ENCODE assay signal across 8 cellular contexts in genomic region chr16:50152807-50153647, GRCh38. TPM values are rescaled to one million over a fixed set of nuclear protein-coding genes. Genes with fewer than 3 reads are reported as not detected.
A peak's percentile ranks its signal among the peaks of the same experiment; 100 is the strongest.
DNase-seq lines count a peak whose midpoint lies in the region; ATAC-seq and TF ChIP-seq lines count a peak whose summit lies in the region.

TSS of gene TENT4B (plus strand) at chr16:50153306. CDS start at chr16:50153622, 316 bp downstream.

- CTCF ChIA-PET in WTC11 (lab: Charles Lee) = interaction anchor here (1.0 to 1.4 kb wide), 2 partner anchors 17 to 57 kb away, joined by 4 to 12 read pairs; no protein-coding TSS in a partner anchor
- CTCF ChIA-PET in mammary epithelial cell (lab: Charles Lee; ENCODE audit: low non-redundant PET) = no interaction called here

- peak; percentile 30 to 63 for DNase-seq in SHP77 (lab: John Stamatoyannopoulos, UW)
- DNase-seq in SHP77 treated with DMSO at 0.1 percent for 48 hours (lab: John Stamatoyannopoulos, UW) = no peak
- DNase-seq in NCI-H2107 treated with DMSO at 0.1 percent for 48 hours (lab: John Stamatoyannopoulos, UW; ENCODE audit: unreplicated experiment) = peak; percentile 41
- peak; percentile 77 for DNase-seq in WTC11 (ENCODE audit: low spot score)
- DNase-seq in mammary epithelial cell = peak; percentile 79
- peak; percentile 94 to 96 (median 95) for DNase-seq in immature natural killer cell
- peak; percentile 61 for DNase-seq in smooth muscle cell of the brain vasculature (ENCODE audit: low read depth, low spot score)

- H3K4me3 ChIP-seq in mammary epithelial cell (replicated peaks in 1 of 3; ENCODE audit: insufficient read depth in 1 of 3, low read depth in 2 of 3, low read length in 3 of 3) = peak within 1 kb of the TSS; percentile 69 to 99 (median 95)

- 0% methylated on average over 2 of the region's 121 CpGs for WGBS in mammary epithelial cell (ENCODE audit: low coverage, missing lambda C conversion rate)

- H3K27ac ChIP-seq in mammary epithelial cell (ENCODE audit: insufficient read depth, low read depth, low read length) = peak within 1 kb of the TSS; percentile 87

- H3K27ac Mint-ChIP-seq in WTC11 (peak within 1 kb of the TSS; percentile 96), immature natural killer cell (peak within 1 kb of the TSS; percentile 92 to 99 (median 95))

- H2AFZ ChIP-seq in mammary epithelial cell (ENCODE audit: low read depth, low read length) = peak within 1 kb of the TSS; percentile 96

- intact Hi-C loops in mammary epithelial cell (cut with micrococcal nuclease) = loop anchor here (1.0 to 5.0 kb wide), 4 partner anchors 50 to 126 kb away; partner anchors contain the start of genes CNEP1R1 and HEATR3

- H3K9me3 ChIP-seq in mammary epithelial cell (replicated peaks; ENCODE audit: insufficient read depth, low read length) = no peaks in the 10 kb centered on the region

- H3K4me2 ChIP-seq in mammary epithelial cell (ENCODE audit: insufficient read depth, low read depth, low read length) = peak within 1 kb of the TSS; percentile 88

- no peaks in the 10 kb centered on the region for H3K9me3 Mint-ChIP-seq in WTC11
- H3K9me3 Mint-ChIP-seq in immature natural killer cell = no peaks in the 10 kb centered on the region

- no TSS peak for BruUV-seq in mammary epithelial cell (replicated peaks; lab: Mats Ljungman, UMichigan)

- TF ChIP-seq CTCF in WTC11 (IDR thresholded peaks at IDR 0.05) = no peak
- TF ChIP-seq CTCF in mammary epithelial cell (conservative IDR thresholded peaks at IDR 0.05 in 1 of 2, IDR thresholded peaks at IDR 0.05 in 1 of 2; ENCODE audit: extremely low read depth in 1 of 2, insufficient read depth in 1 of 2, low read depth in 1 of 2, low read length in 2 of 2) = no peak

- in situ Hi-C loops in mammary epithelial cell (cut with MboI; ENCODE audit: low sequenced_read_pairs in 2 of 2) = no loop called here

- ATAC-seq in HG02943 (IDR thresholded peaks at IDR 0.05; ENCODE audit: low read depth, unreplicated experiment) (peak; percentile 80), WTC11 (peak; percentile 83)

- H3K9ac ChIP-seq in mammary epithelial cell (ENCODE audit: insufficient read depth, low read length) = peak within 1 kb of the TSS; percentile 79

- H3K4me3 Mint-ChIP-seq in WTC11 = peak within 1 kb of the TSS; percentile 86
- H3K4me3 Mint-ChIP-seq in immature natural killer cell = peak within 1 kb of the TSS; percentile 89 to 97 (median 93)

- peaks cover 47% of the 10 kb centered on the region for H3K79me2 ChIP-seq in mammary epithelial cell (ENCODE audit: insufficient read depth, low read length)

- H3K4me1 ChIP-seq in mammary epithelial cell (ENCODE audit: insufficient read depth, low read length) = peaks cover 16% of the 10 kb centered on the region

- dilution Hi-C loops in mammary epithelial cell (cut with HindIII; ENCODE audit: low sequenced_read_pairs) = loop anchor here (10.0 kb wide), 1 partner anchor 52 kb away; no protein-coding TSS in a partner anchor

- H4K20me1 ChIP-seq in mammary epithelial cell (ENCODE audit: insufficient read depth, low read length) = peaks cover 8% of the 10 kb centered on the region

- peaks cover 1% of the 10 kb centered on the region for H3K36me3 ChIP-seq in mammary epithelial cell (ENCODE audit: insufficient read depth, low read length)

- peaks cover 3% of the 10 kb centered on the region; the same call in 1 of the 2 replicates for H3K27me3 Mint-ChIP-seq in WTC11 (ENCODE audit: low read depth)
- H3K27me3 Mint-ChIP-seq in immature natural killer cell (ENCODE audit: low read depth in 3 of 3) = peaks cover 18 to 24% (median 22%) of the 10 kb centered on the region in 3 donors

- H3K36me3 Mint-ChIP-seq in WTC11 = no peaks in the 10 kb centered on the region
- no peaks in the 10 kb centered on the region for H3K36me3 Mint-ChIP-seq in immature natural killer cell

- H3K4me1 Mint-ChIP-seq in WTC11 = peaks cover 21% of the 10 kb centered on the region
- peaks cover 36 to 41% of the 10 kb centered on the region in 2 donors for H3K4me1 Mint-ChIP-seq in immature natural killer cell

- no peaks in the 10 kb centered on the region for H3K27me3 ChIP-seq in mammary epithelial cell (ENCODE audit: insufficient read depth, low read length)

- POLR2A ChIA-PET in WTC11 (lab: Charles Lee) = no interaction called here

TF ChIP-seq in WTC11, 78 proteins besides CTCF, POLR2A, EP300 and RAD21 (continues in another document):
- no peak for TF ChIP-seq ATF2 (CRISPR knock-in tag; IDR thresholded peaks at IDR 0.05; ENCODE audit: borderline replicate concordance, low read depth)
- no peak for TF ChIP-seq ATF6 (CRISPR knock-in tag; IDR thresholded peaks at IDR 0.05)
- no peak for TF ChIP-seq MLX (CRISPR knock-in tag; IDR thresholded peaks at IDR 0.05)
- peak; percentile 91 for TF ChIP-seq FOXP4 (CRISPR knock-in tag; IDR thresholded peaks at IDR 0.05)
- peak; percentile 68; the same call in 1 of the 2 replicates for TF ChIP-seq TP53 (CRISPR knock-in tag; IDR thresholded peaks at IDR 0.05)
- 0 out of 2 replicates have a peak, but pooled peaks have one; percentile 24 for TF ChIP-seq ZNF416 (CRISPR knock-in tag; IDR thresholded peaks at IDR 0.05)
- no peak for TF ChIP-seq ZNF121 (CRISPR knock-in tag; IDR thresholded peaks at IDR 0.05)
- no peak for TF ChIP-seq IRF2 (CRISPR knock-in tag; IDR thresholded peaks at IDR 0.05; ENCODE audit: borderline replicate concordance, low read depth)
- no peak for TF ChIP-seq GTF2I (CRISPR knock-in tag; conservative IDR thresholded peaks at IDR 0.05)
- no peak for TF ChIP-seq NR3C1 (CRISPR knock-in tag; conservative IDR thresholded peaks at IDR 0.05; ENCODE audit: low read depth)
- TF ChIP-seq PRRX2 (CRISPR knock-in tag; IDR thresholded peaks at IDR 0.05) = no peak
- 0 out of 2 replicates have a peak, but pooled peaks have one; percentile 62 for TF ChIP-seq TEAD1 (CRISPR knock-in tag; IDR thresholded peaks at IDR 0.05)
- TF ChIP-seq SP1 (CRISPR knock-in tag; conservative IDR thresholded peaks at IDR 0.05) = peak; percentile 92

RNA-seq across cellular contexts. Expression of gene TENT4B, which starts in this region (rescaled TPM):
- total RNA-seq in WTC11 (2021) = 12.7 to 14.3 TPM (median 13.6 TPM) in 3 replicates
- total RNA-seq in mammary epithelial cell = 10 to 100 TPM; 10.3 to 14.5 TPM
- 10.6 TPM for polyA plus RNA-seq in mammary epithelial cell
- polyA minus RNA-seq in mammary epithelial cell = 5.3 TPM
- polyA plus RNA-seq in immature natural killer cell = 1 to 10 TPM; 3.4 to 5.9 (median 5.7) TPM
